Comparison of ENCODE assay signal across 1 cellular context in the genomic region with DNA sequence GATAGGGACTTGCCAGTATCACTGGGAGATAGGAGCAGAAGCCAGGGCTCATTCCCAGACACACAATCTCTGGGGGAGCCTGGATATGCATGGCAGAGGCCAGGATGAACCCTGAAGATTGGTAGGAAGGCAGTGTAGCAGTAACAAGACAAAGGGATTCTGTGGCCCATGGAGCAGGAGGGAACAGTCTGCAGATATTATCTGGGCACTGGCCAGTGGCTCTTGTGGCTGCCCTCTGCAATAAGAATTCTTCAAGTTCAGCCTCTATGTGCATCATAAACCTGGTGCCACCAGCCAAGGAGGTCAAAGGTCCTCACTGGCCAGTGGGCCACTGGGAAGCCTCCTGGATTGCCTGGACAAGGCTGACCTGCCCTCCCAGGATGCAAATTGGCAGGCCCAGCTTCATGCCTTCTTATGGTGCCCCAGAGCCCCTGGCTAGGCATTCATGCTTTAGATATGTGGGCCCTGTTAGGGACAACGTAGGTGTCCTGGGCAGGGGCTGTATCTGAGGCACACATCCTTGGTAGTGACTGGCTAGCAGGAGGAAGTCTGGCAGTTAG.
TF ChIP-seq lines count a peak whose summit lies in the region.

No MANE protein-coding gene starts in this region.

TF ChIP-seq in SK-N-SH, 30 proteins besides CTCF, POLR2A, EP300 and RAD21 (continued from another document):
- TF ChIP-seq, protein P1, sequence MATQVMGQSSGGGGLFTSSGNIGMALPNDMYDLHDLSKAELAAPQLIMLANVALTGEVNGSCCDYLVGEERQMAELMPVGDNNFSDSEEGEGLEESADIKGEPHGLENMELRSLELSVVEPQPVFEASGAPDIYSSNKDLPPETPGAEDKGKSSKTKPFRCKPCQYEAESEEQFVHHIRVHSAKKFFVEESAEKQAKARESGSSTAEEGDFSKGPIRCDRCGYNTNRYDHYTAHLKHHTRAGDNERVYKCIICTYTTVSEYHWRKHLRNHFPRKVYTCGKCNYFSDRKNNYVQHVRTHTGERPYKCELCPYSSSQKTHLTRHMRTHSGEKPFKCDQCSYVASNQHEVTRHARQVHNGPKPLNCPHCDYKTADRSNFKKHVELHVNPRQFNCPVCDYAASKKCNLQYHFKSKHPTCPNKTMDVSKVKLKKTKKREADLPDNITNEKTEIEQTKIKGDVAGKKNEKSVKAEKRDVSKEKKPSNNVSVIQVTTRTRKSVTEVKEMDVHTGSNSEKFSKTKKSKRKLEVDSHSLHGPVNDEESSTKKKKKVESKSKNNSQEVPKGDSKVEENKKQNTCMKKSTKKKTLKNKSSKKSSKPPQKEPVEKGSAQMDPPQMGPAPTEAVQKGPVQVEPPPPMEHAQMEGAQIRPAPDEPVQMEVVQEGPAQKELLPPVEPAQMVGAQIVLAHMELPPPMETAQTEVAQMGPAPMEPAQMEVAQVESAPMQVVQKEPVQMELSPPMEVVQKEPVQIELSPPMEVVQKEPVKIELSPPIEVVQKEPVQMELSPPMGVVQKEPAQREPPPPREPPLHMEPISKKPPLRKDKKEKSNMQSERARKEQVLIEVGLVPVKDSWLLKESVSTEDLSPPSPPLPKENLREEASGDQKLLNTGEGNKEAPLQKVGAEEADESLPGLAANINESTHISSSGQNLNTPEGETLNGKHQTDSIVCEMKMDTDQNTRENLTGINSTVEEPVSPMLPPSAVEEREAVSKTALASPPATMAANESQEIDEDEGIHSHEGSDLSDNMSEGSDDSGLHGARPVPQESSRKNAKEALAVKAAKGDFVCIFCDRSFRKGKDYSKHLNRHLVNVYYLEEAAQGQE (IDR thresholded peaks at IDR 0.05; ENCODE audit: low read depth, low read length): no peak
- TF ChIP-seq JUND (IDR thresholded peaks at IDR 0.05) (no peak), YY1 (IDR thresholded peaks at IDR 0.05; ENCODE audit: low read depth) (no peak), CHD2 (IDR thresholded peaks at IDR 0.05; ENCODE audit: low read length, partially characterized antibody) (no peak)
- TF ChIP-seq, protein P2, sequence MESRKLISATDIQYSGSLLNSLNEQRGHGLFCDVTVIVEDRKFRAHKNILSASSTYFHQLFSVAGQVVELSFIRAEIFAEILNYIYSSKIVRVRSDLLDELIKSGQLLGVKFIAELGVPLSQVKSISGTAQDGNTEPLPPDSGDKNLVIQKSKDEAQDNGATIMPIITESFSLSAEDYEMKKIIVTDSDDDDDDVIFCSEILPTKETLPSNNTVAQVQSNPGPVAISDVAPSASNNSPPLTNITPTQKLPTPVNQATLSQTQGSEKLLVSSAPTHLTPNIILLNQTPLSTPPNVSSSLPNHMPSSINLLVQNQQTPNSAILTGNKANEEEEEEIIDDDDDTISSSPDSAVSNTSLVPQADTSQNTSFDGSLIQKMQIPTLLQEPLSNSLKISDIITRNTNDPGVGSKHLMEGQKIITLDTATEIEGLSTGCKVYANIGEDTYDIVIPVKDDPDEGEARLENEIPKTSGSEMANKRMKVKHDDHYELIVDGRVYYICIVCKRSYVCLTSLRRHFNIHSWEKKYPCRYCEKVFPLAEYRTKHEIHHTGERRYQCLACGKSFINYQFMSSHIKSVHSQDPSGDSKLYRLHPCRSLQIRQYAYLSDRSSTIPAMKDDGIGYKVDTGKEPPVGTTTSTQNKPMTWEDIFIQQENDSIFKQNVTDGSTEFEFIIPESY (IDR thresholded peaks at IDR 0.05; ENCODE audit: borderline replicate concordance, low read depth): no peak
TF ChIP-seq in SK-N-SH: peak in this region for 0.
